ENCODE assay signal across 1 cellular context in genomic region chr6:2890981-2891767, GRCh38.
TF ChIP-seq lines count a peak whose summit lies in the region.

No MANE protein-coding gene starts in this region.

TF ChIP-seq in HEK293, 187 proteins besides CTCF, POLR2A, EP300 and RAD21 (continued from another document):
- TF ChIP-seq ZBTB49 (tag by site-specific recombination; IDR thresholded peaks at IDR 0.05; ENCODE audit: low read depth), result no peak
TF ChIP-seq in HEK293: peak in this region for 2.
